17 cellular contexts compared by ENCODE assay signal in the genomic region with DNA sequence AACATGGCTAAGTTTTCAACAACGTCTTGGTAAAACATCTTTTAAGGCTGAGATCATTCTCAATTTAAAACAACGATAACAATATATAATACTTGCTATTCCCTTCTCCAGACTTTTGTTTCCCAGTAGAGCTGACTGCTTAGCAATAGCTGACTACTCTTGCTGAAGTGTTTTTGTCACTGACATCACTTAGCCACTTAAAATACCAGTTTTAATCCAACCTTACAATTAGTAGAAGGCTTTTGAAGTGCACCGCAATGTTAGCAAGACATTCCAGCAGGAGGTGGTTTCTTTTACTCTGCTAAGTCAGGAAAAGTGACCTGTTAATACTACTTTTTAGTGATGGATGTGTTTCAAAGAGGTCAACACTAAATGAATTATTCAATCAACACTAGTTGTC. TPM values are rescaled to one million over a fixed set of nuclear protein-coding genes. Genes with fewer than 3 reads are reported as not detected.
DNase-seq lines count a peak whose midpoint lies in the region; ATAC-seq and TF ChIP-seq lines count a peak whose summit lies in the region.
"Had no signal": no experiment of that assay in that cellular context is flagged by ENCODE, and none has a peak within 500 bp of the region (broad histone marks: within the 10 kb centered on the region; RNA-seq: fewer than 3 reads in every experiment).

No MANE protein-coding gene starts in this region.

- no peaks in the 10 kb centered on the region for H3K27me3 ChIP-seq in heart right ventricle
- H3K27me3 ChIP-seq: Peyer's patch had no signal

- H3K36me3 ChIP-seq in heart right ventricle (no peaks in the 10 kb centered on the region), mesodermal cell (ENCODE audit: control insufficient read depth, insufficient read depth, low read length) (no peaks in the 10 kb centered on the region)
- H3K36me3 ChIP-seq: Peyer's patch had no signal

- no peak for TF ChIP-seq CTCF in heart right ventricle (IDR thresholded peaks at IDR 0.05)

- DNase-seq in Right ventricle myocardium inferior (ENCODE audit: missing footprints) (no peak), cardiac septum (ENCODE audit: low spot score) (no peak), heart right ventricle (no peak), glomerular visceral epithelial cell (ENCODE audit: extremely low spot score) (no peak), DMS53 (lab: John Stamatoyannopoulos, UW) (no peak)
- DNase-seq in stimulated activated effector memory CD8-positive, alpha-beta T cell treated with anti-CD3 and anti-CD28 coated beads, Interleukin-12 subunit alpha, Interleukin-12 subunit beta, amount 100 ng/mL, for 72 hours (ENCODE audit: low spot score in 2 of 2) = no peak
- DNase-seq: 8988T, COR-L47, DMS 273 treated with DMSO at 0.1 percent for 48 hours, NCI-H1105 treated with DMSO at 0.1 percent for 48 hours, NCI-H1694 treated with DMSO at 0.1 percent for 48 hours, NCI-H446, NCI-H69, Peyer's patch had no signal

- H3K36me3 Mint-ChIP-seq in stimulated activated effector memory CD8-positive, alpha-beta T cell treated with anti-CD3 and anti-CD28 coated beads, Interleukin-12 subunit alpha, Interleukin-12 subunit beta, amount 100 ng/mL, for 72 hours = no peaks in the 10 kb centered on the region
- H3K36me3 Mint-ChIP-seq: CD14-positive monocyte had no signal

- H3K9me3 ChIP-seq in heart right ventricle (no peaks in the 10 kb centered on the region), mesodermal cell (ENCODE audit: control insufficient read depth, low read length) (no peaks in the 10 kb centered on the region)
- H3K9me3 ChIP-seq: Peyer's patch had no signal

- no peaks in the 10 kb centered on the region for H3K4me1 Mint-ChIP-seq in stimulated activated effector memory CD8-positive, alpha-beta T cell treated with anti-CD3 and anti-CD28 coated beads, Interleukin-12 subunit alpha, Interleukin-12 subunit beta, amount 100 ng/mL, for 72 hours

- no peak overlapping the region for H3K27ac Mint-ChIP-seq in stimulated activated effector memory CD8-positive, alpha-beta T cell treated with anti-CD3 and anti-CD28 coated beads, Interleukin-12 subunit alpha, Interleukin-12 subunit beta, amount 100 ng/mL, for 72 hours
- H3K27ac Mint-ChIP-seq: CD14-positive monocyte had no signal

- ATAC-seq in Right ventricle myocardium inferior (peak; percentile 74), heart right ventricle (peak in 7 of 8 donors; percentile 48 to 88 (median 73)), HG03097 (IDR thresholded peaks at IDR 0.05; ENCODE audit: low FRiP score, unreplicated experiment) (no peak)
- ATAC-seq in stimulated activated effector memory CD8-positive, alpha-beta T cell treated with anti-CD3 and anti-CD28 coated beads, Interleukin-12 subunit alpha, Interleukin-12 subunit beta, amount 100 ng/mL, for 72 hours = no peak

- no peak overlapping the region for H3K4me3 Mint-ChIP-seq in stimulated activated effector memory CD8-positive, alpha-beta T cell treated with anti-CD3 and anti-CD28 coated beads, Interleukin-12 subunit alpha, Interleukin-12 subunit beta, amount 100 ng/mL, for 72 hours
- H3K4me3 Mint-ChIP-seq: CD14-positive monocyte had no signal

- H3K27ac ChIP-seq in heart right ventricle (peak overlapping the region in 9 of 10 donors; percentile 28 to 80 (median 71)), mesodermal cell (ENCODE audit: low read depth, low read length, severe bottlenecking) (peak overlapping the region; percentile 18)
- H3K27ac ChIP-seq: Peyer's patch had no signal

- H3K4me3 ChIP-seq in heart right ventricle (no peak overlapping the region), mesodermal cell (ENCODE audit: extremely low read depth, insufficient read depth, low read length, poor library complexity, severe bottlenecking) (no peak overlapping the region)
- H3K4me3 ChIP-seq: Peyer's patch had no signal

- intact Hi-C loops in Right ventricle myocardium inferior (cut with DNase I) (loop anchor here (1.0 to 5.0 kb wide), 3 partner anchors 29 to 52 kb away; a partner anchor contains a TSS), cardiac septum (cut with DNase I) (no loop called here), heart right ventricle (cut with DNase I) (loop anchor here in 1 of 10 donors (5.0 kb wide), 1 partner anchor 123 kb away; no protein-coding TSS in a partner anchor)

- 11 to 24% methylated on average over 3 of the region's 3 CpGs for WGBS in heart right ventricle, 2 donors
- 86 to 88% methylated on average over 2 of the region's 3 CpGs for WGBS in mesodermal cell (ENCODE audit: insufficient coverage in 2 of 2), 2 experiments

- H3K9me3 Mint-ChIP-seq in stimulated activated effector memory CD8-positive, alpha-beta T cell treated with anti-CD3 and anti-CD28 coated beads, Interleukin-12 subunit alpha, Interleukin-12 subunit beta, amount 100 ng/mL, for 72 hours = no peaks in the 10 kb centered on the region

- H3K4me1 ChIP-seq in heart right ventricle (peaks cover 0 to 31% (median 18%) of the 10 kb centered on the region in 9 donors), mesodermal cell (ENCODE audit: control insufficient read depth, insufficient read depth, low read length, poor library complexity, severe bottlenecking) (no peaks in the 10 kb centered on the region)
- H3K4me1 ChIP-seq: Peyer's patch had no signal

RNA-seq across cellular contexts. Expression of a gene that starts 28.7 kb away (rescaled TPM):
- total RNA-seq in Right ventricle myocardium inferior (88.6 TPM), cardiac septum (102 TPM), heart right ventricle (100 to 1,000 TPM in 5 of 10 donors, 10 to 100 TPM in 5; 69.9 to 153 (median 98.8) TPM)
- 100 to 1,000 TPM in 1 of 2 donors, 10 to 100 TPM in 1; 24.8 to 126 TPM for polyA plus RNA-seq in heart right ventricle
- polyA plus RNA-seq in mesodermal cell (2013, experiment 1 of 2) = 40.7 TPM
- 36.8 TPM for polyA plus RNA-seq in mesodermal cell (2013, experiment 2 of 2)

Comparison
In these comparisons a context has a peak if more than half of its experiments do, and no peak if none do; other contexts are left out.
1. ATAC-seq: peak in Right ventricle myocardium inferior (single experiment) and heart right ventricle (7 of 8); none in HG03097 (single experiment) and stimulated activated effector memory CD8-positive, alpha-beta T cell treated with anti-CD3 and anti-CD28 coated beads, Interleukin-12 subunit alpha, Interleukin-12 subunit beta, amount 100 ng/mL, for 72 hours (single experiment).